ENCODE assay signal across 13 cellular contexts in the genomic region with DNA sequence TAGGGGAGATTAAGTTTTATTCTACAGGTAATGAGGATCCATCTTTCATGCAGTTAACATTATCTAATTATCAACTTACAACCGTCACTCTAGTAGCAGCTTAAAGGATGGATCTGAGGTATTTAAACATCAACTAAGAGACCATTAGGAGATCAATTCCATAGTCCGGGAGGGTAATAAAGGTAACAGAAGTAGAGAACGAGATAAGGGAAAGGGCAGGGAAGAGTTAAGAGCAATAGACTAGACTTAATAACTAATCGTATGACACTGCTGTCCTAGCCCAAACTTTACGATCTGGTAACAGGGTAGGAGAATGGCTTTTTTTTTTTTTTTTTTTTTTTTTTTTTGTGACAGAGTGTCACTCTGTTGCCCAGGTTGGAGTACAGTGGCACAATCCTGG.
"Had no signal": no experiment of that assay in that cellular context is flagged by ENCODE, and none has a peak within 500 bp of the region (broad histone marks: within the 10 kb centered on the region; RNA-seq: fewer than 3 reads in every experiment).

No MANE protein-coding gene starts in this region.

- DNase-seq: activated CD4-positive, alpha-beta T cell treated with anti-CD3 and anti-CD28 coated beads for 48 hours; activated CD8-positive, alpha-beta memory T cell treated with anti-CD3 and anti-CD28 coated beads, Interleukin-2, amount 50 U/mL, for 48 hours; activated CD8-positive, alpha-beta T cell treated with anti-CD3 and anti-CD28 coated beads, Interleukin-2, amount 10 ng/mL, durations not matched to agents 7 days and 5 days; activated naive CD4-positive, alpha-beta T cell treated with anti-CD3 and anti-CD28 coated beads, Interleukin-2, amount 50 U/mL, for 16 hours; amniotic stem cell; brain microvascular endothelial cell; sigmoid colon; stimulated activated CD4-positive, alpha-beta T cell treated with anti-CD3 and anti-CD28 coated beads, Interleukin-2, amount 100 ng/mL, for 48 hours; stimulated activated naive CD8-positive, alpha-beta T cell treated with anti-CD3 and anti-CD28 coated beads, Interleukin-15, Interleukin-2, amounts not matched to agents 100 U/mL and 50 U/mL, for 24 hours; T-helper 9 cell had no signal

- H3K27ac Mint-ChIP-seq: activated CD8-positive, alpha-beta T cell treated with anti-CD3 and anti-CD28 coated beads, Interleukin-2, amount 10 ng/mL, durations not matched to agents 7 days and 5 days had no signal

- H3K27me3 ChIP-seq: brain microvascular endothelial cell, sigmoid colon, suprapubic skin had no signal

- H3K4me3 Mint-ChIP-seq: activated CD8-positive, alpha-beta T cell treated with anti-CD3 and anti-CD28 coated beads, Interleukin-2, amount 10 ng/mL, durations not matched to agents 7 days and 5 days had no signal

- H3K4me1 ChIP-seq: suprapubic skin had no signal

- ATAC-seq: activated CD8-positive, alpha-beta T cell treated with anti-CD3 and anti-CD28 coated beads, Interleukin-2, amount 10 ng/mL, durations not matched to agents 7 days and 5 days; stimulated activated naive CD8-positive, alpha-beta T cell treated with anti-CD3 and anti-CD28 coated beads, Interleukin-15, Interleukin-2, amounts not matched to agents 100 U/mL and 50 U/mL, for 24 hours had no signal

- H3K9me3 ChIP-seq: mucosa of descending colon, sigmoid colon, suprapubic skin had no signal

- H3K4me3 ChIP-seq: lung, mucosa of descending colon, sigmoid colon, suprapubic skin had no signal

- H3K27ac ChIP-seq: brain microvascular endothelial cell, sigmoid colon, suprapubic skin had no signal
